13 cellular contexts compared by ENCODE assay signal in genomic region chr13:110390572-110390971, GRCh38.
A peak's percentile ranks its signal among the peaks of the same experiment; 100 is the strongest.
DNase-seq lines count a peak whose midpoint lies in the region; FAIRE-seq lines count a peak whose summit lies in the region.
"Had no signal": no experiment of that assay in that cellular context is flagged by ENCODE, and none has a peak within 500 bp of the region (broad histone marks: within the 10 kb centered on the region; RNA-seq: fewer than 3 reads in every experiment).

No MANE protein-coding gene starts in this region.

- no peak overlapping the region for H3K4me3 ChIP-seq in muscle layer of duodenum (ENCODE audit: low read depth in 1 of 2, low read length in 2 of 2)

- no peak for FAIRE-seq in urothelium cell line (lab: Jason Lieb, UNC)

- H3K4me1 ChIP-seq in muscle layer of duodenum (ENCODE audit: control insufficient read depth in 1 of 2, insufficient read depth in 2 of 2, low read length in 2 of 2): peaks cover 0 to 5% of the 10 kb centered on the region in 2 donors

- H3K27ac ChIP-seq in muscle layer of duodenum (ENCODE audit: low read length): peak overlapping the region; percentile 39

- no peaks in the 10 kb centered on the region for H3K27me3 ChIP-seq in muscle layer of duodenum (ENCODE audit: low read depth, low read length)

- H3K36me3 ChIP-seq in muscle layer of duodenum (ENCODE audit: control insufficient read depth in 1 of 2, insufficient read depth in 2 of 2, low read length in 2 of 2): no peaks in the 10 kb centered on the region

- H3K9me3 ChIP-seq in muscle layer of duodenum (ENCODE audit: control insufficient read depth in 1 of 2, low read length in 2 of 2): no peaks in the 10 kb centered on the region

- peak; percentile 90 for DNase-seq in LHCN-M2 (ENCODE audit: low read depth)
- DNase-seq in dedifferentiated amniotic fluid mesenchymal stem cell (ENCODE audit: extremely low spot score): peak; percentile 86
- DNase-seq in urothelium cell line (ENCODE audit: low spot score): peak; percentile 32
- no peak for DNase-seq in NCI-H2029 treated with DMSO at 0.1 percent for 48 hours (lab: John Stamatoyannopoulos, UW)
- DNase-seq in COLO829 (ENCODE audit: low spot score): no peak
- no peak for DNase-seq in KG1 (lab: John Stamatoyannopoulos, UW)
- DNase-seq: activated CD8-positive, alpha-beta memory T cell treated with anti-CD3 and anti-CD28 coated beads, Interleukin-2, amount 50 U/mL, for 4 hours; anterior cingulate cortex; DMS153; midbrain; NCI-H2029; stimulated activated naive CD4-positive, alpha-beta T cell treated with Interleukin-2 at 50 U/mL for 16 hours had no signal

Comparison
In these comparisons a context has a peak if more than half of its experiments do, and no peak if none do; other contexts are left out.
1. DNase-seq: peak in LHCN-M2 (single experiment), dedifferentiated amniotic fluid mesenchymal stem cell (single experiment) and urothelium cell line (single experiment); none in NCI-H2029 treated with DMSO at 0.1 percent for 48 hours (single experiment), COLO829 (single experiment) and KG1 (single experiment).